In the genomic region with DNA sequence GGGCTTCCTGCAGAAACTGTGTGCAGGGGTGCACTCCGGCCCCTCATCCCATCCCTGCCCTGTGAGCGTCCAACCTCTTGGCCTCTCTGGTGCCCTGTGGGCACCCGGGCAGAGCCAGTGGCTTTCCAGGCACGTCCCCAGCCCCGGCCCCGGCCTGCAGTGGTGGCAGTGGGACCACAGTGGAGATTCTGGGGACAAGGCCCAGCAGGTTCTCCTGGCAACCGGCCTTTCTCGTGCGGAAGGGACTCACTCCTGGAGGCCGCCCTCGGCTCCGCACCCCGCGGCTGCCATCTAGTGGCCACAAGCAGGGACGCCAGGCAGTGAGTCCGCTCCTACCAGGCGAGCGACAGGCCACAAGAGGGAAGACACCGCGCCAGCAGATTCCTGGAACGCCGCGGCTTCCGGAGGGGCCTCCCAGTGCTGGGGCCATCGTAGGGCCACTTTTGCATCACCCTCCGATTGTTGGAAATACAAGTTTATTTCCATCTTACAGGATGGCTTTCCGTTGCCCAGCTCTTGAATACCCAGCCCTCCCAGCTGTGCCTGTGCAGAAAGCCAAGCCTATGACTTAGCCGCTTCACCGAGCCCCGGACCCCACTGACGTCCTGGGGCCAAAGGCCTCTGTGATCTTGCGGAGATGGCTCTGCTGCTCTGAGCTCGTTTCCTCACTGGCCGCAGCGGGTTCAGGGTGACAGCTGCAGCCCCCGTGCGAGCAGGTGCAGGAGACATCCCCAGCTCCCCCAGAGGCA, we compare ENCODE assay signal across 8 cellular contexts.
DNase-seq lines count a peak whose midpoint lies in the region; ATAC-seq and TF ChIP-seq lines count a peak whose summit lies in the region.

No MANE protein-coding gene starts in this region.

- ATAC-seq in central memory CD8-positive, alpha-beta T cell (replicated peaks; ENCODE audit: extremely low read depth, poor library complexity, severe bottlenecking), result peak; percentile 46
- no peak for ATAC-seq in HG02763 (IDR thresholded peaks at IDR 0.05; ENCODE audit: unreplicated experiment)

- peaks cover 6% of the 10 kb centered on the region for H3K9me3 Mint-ChIP-seq in central memory CD8-positive, alpha-beta T cell

- no peaks in the 10 kb centered on the region for H3K36me3 ChIP-seq in H7 (replicated peaks; ENCODE audit: control insufficient read depth, insufficient read depth, low read length)

- H3K27me3 ChIP-seq in H7 (ENCODE audit: control insufficient read depth, insufficient read depth, low read length), result no peaks in the 10 kb centered on the region

- H3K27ac Mint-ChIP-seq in central memory CD8-positive, alpha-beta T cell (ENCODE audit: low read depth), result no peak overlapping the region

- H3K36me3 Mint-ChIP-seq in central memory CD8-positive, alpha-beta T cell (ENCODE audit: insufficient read depth), result peaks cover 3% of the 10 kb centered on the region

- peak; percentile 88 for TF ChIP-seq CTCF in AG10803 (conservative IDR thresholded peaks at IDR 0.05; ENCODE audit: low read length)

- H3K4me3 ChIP-seq in AG10803 (ENCODE audit: low read length) (no peak overlapping the region), H7 (ENCODE audit: insufficient read depth, low read depth, low read length) (no peak overlapping the region)

- peaks cover 39% of the 10 kb centered on the region for H3K27me3 Mint-ChIP-seq in central memory CD8-positive, alpha-beta T cell

- H3K4me1 Mint-ChIP-seq in central memory CD8-positive, alpha-beta T cell, result no peaks in the 10 kb centered on the region

- DNase-seq in AG10803 (ENCODE audit: low read depth), result peak; percentile 58
- peak; percentile 99 for DNase-seq in H7
- peak; percentile 10 to 67 for DNase-seq in NCI-H446 (lab: John Stamatoyannopoulos, UW)
- peak; percentile 29 for DNase-seq in activated CD4-positive, alpha-beta T cell treated with anti-CD3 and anti-CD28 coated beads for 1 hour
- peak; percentile 13 to 24 for DNase-seq in central memory CD8-positive, alpha-beta T cell (ENCODE audit: low spot score in 2 of 2)
- peak; percentile 74 for DNase-seq in kidney tubule cell (ENCODE audit: low spot score)
- peak; percentile 61 for DNase-seq in stimulated activated CD4-positive, alpha-beta T cell treated with anti-CD3 and anti-CD28 coated beads, Interleukin-1b, Interleukin-23, amount 100 ng/mL, for 48 hours

- no peak overlapping the region for H3K4me3 Mint-ChIP-seq in central memory CD8-positive, alpha-beta T cell

Comparison
In these comparisons a context has a peak if more than half of its experiments do, and no peak if none do; other contexts are left out.
1. DNase-seq: peak in every context shown above with its lines; median percentile 99 in H7; 74 in kidney tubule cell; 61 in stimulated activated CD4-positive, alpha-beta T cell treated with anti-CD3 and anti-CD28 coated beads, Interleukin-1b, Interleukin-23, amount 100 ng/mL, for 48 hours; 58 in AG10803; 38 in NCI-H446; 29 in activated CD4-positive, alpha-beta T cell treated with anti-CD3 and anti-CD28 coated beads for 1 hour; 18 in central memory CD8-positive, alpha-beta T cell.